In the genomic region with DNA sequence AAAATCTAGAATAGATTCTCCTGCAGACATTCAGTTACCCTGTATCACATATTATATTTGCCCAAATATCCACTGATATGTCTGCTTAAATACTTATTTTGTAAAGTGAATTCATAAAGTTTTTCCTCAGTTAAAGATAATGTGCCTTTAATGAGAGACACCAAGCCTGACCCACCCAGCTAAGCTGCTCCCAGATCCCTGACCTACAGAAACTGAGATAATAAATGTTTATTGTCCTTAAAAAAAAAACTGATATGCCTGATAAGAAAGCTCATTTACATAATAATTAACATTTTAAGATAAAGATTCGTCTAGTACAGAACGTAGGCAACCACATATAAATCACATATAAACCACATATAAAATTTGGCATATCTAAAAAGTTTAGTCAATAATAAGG, we compare ENCODE assay signal across 8 cellular contexts.
"Had no signal": no experiment of that assay in that cellular context is flagged by ENCODE, and none has a peak within 500 bp of the region (broad histone marks: within the 10 kb centered on the region; RNA-seq: fewer than 3 reads in every experiment).

No MANE protein-coding gene starts in this region.

- H3K4me3 ChIP-seq: GM23338, K562 had no signal

- ATAC-seq: GM23338, K562 had no signal

- FAIRE-seq: H1, H54, HTR-8/SVneo, K562 had no signal

- DNase-seq: H9, HCEC 1CT, IMR-90 had no signal

- H3K4me2 ChIP-seq: GM23338 had no signal

- H2AFZ ChIP-seq: GM23338 had no signal
